Comparison of ENCODE assay signal across 1 cellular context in genomic region chr19:55068803-55069136, GRCh38.
TF ChIP-seq lines count a peak whose summit lies in the region.

No MANE protein-coding gene starts in this region.

TF ChIP-seq in WTC11, 78 proteins besides CTCF, POLR2A, EP300 and RAD21 (continued from another document):
- TF ChIP-seq ZBTB43 (CRISPR knock-in tag; IDR thresholded peaks at IDR 0.05) (no peak), ZNF532 (CRISPR knock-in tag; IDR thresholded peaks at IDR 0.05; ENCODE audit: borderline replicate concordance) (no peak)
